In genomic region chr5:1105350-1106265, GRCh38 we compare ENCODE assay signal across 1 cellular context.
A peak's percentile ranks its signal among the peaks of the same experiment; 100 is the strongest.
TF ChIP-seq lines count a peak whose summit lies in the region.

No MANE protein-coding gene starts in this region.

TF ChIP-seq in K562, 482 proteins besides CTCF, POLR2A, EP300 and RAD21 (continued from another document and continues in another):
- TF ChIP-seq USF1 (CRISPR knock-in tag; IDR thresholded peaks at IDR 0.05): no peak
- peak; percentile 78 for TF ChIP-seq MTA2 (IDR thresholded peaks at IDR 0.05; ENCODE audit: low read depth)
- TF ChIP-seq RNF2 (IDR thresholded peaks at IDR 0.05): peak; percentile 67
- TF ChIP-seq HSF4 (CRISPR knock-in tag; IDR thresholded peaks at IDR 0.05; ENCODE audit: borderline replicate concordance): no peak
- TF ChIP-seq VEZF1 (CRISPR knock-in tag; IDR thresholded peaks at IDR 0.05): peak; percentile 71
- TF ChIP-seq ELF2 (CRISPR knock-in tag; IDR thresholded peaks at IDR 0.05): no peak
- no peak for TF ChIP-seq PATZ1 (CRISPR knock-in tag; IDR thresholded peaks at IDR 0.05; ENCODE audit: borderline replicate concordance)
- peak; percentile 95 for TF ChIP-seq TFAP4 (CRISPR knock-in tag; IDR thresholded peaks at IDR 0.05; ENCODE audit: borderline replicate concordance)
- no peak for TF ChIP-seq SREBF1 (IDR thresholded peaks at IDR 0.05; ENCODE audit: borderline replicate concordance, low read depth, low read length)
- TF ChIP-seq ATF1 (CRISPR knock-in tag; IDR thresholded peaks at IDR 0.05): no peak
- peak; percentile 72 for TF ChIP-seq ATF1 (tag; IDR thresholded peaks at IDR 0.05)
- TF ChIP-seq SPI1 (IDR thresholded peaks at IDR 0.05; ENCODE audit: borderline replicate concordance, low read depth, low read length): peak; percentile 78
- no peak for TF ChIP-seq ZNF444 (CRISPR knock-in tag; IDR thresholded peaks at IDR 0.05)
- no peak for TF ChIP-seq ARID3A (IDR thresholded peaks at IDR 0.05; ENCODE audit: borderline replicate concordance, low read depth, low read length)
- no peak for TF ChIP-seq ZFP30 (CRISPR knock-in tag; IDR thresholded peaks at IDR 0.05; ENCODE audit: borderline replicate concordance)
- TF ChIP-seq ZBTB8A (IDR thresholded peaks at IDR 0.05; ENCODE audit: partially characterized antibody): no peak
- no peak for TF ChIP-seq ZNF316 (IDR thresholded peaks at IDR 0.05)
- no peak for TF ChIP-seq NCOA2 (IDR thresholded peaks at IDR 0.05; ENCODE audit: partially characterized antibody in 2 of 2)
- peak; percentile 91; the same call in 1 of the 2 replicates for TF ChIP-seq LCOR (CRISPR knock-in tag; IDR thresholded peaks at IDR 0.05)
- TF ChIP-seq SRF (CRISPR knock-in tag; IDR thresholded peaks at IDR 0.05): peak in 1 of 2 experiments; percentile 21; a peak in 1 of 4 replicates
- TF ChIP-seq ZBTB49 (CRISPR knock-in tag; IDR thresholded peaks at IDR 0.05; ENCODE audit: borderline replicate concordance): no peak
- TF ChIP-seq MAZ (CRISPR knock-in tag; conservative IDR thresholded peaks at IDR 0.05 in 1 of 2, IDR thresholded peaks at IDR 0.05 in 1 of 2): peak; percentile 61 to 81; a peak in 2 of 4 replicates
- peak; percentile 96 for TF ChIP-seq TCF3 (CRISPR knock-in tag; IDR thresholded peaks at IDR 0.05)
- TF ChIP-seq SIN3A (IDR thresholded peaks at IDR 0.05; ENCODE audit: borderline replicate concordance in 2 of 2, control insufficient read depth in 1 of 2, low read depth in 2 of 2, low read length in 2 of 2): peak in 1 of 2 experiments; percentile 61; a peak in 1 of 4 replicates
- TF ChIP-seq ZNF143 (CRISPR knock-in tag; IDR thresholded peaks at IDR 0.05): no peak
- no peak for TF ChIP-seq PTTG1 (tag; IDR thresholded peaks at IDR 0.05; ENCODE audit: low read depth)
- no peak for TF ChIP-seq ZNF398 (CRISPR knock-in tag; IDR thresholded peaks at IDR 0.05)
- TF ChIP-seq CREB1 (IDR thresholded peaks at IDR 0.05): peak; percentile 46; the same call in 1 of the 2 replicates
- peak; percentile 62; the same call in 1 of the 2 replicates for TF ChIP-seq CREB1 (CRISPR knock-in tag; IDR thresholded peaks at IDR 0.05)
- peak; percentile 89; the same call in 1 of the 2 replicates for TF ChIP-seq HDAC2 (IDR thresholded peaks at IDR 0.05)
- TF ChIP-seq ARID4B (CRISPR knock-in tag; IDR thresholded peaks at IDR 0.05): peak; percentile 87
- TF ChIP-seq ZNF347 (CRISPR knock-in tag; IDR thresholded peaks at IDR 0.05; ENCODE audit: low read depth): no peak
- 0 out of 2 replicates have a peak, but pooled peaks have one; percentile 14 for TF ChIP-seq ZNF24 (IDR thresholded peaks at IDR 0.05)
- no peak for TF ChIP-seq ZHX1 (conservative IDR thresholded peaks at IDR 0.05; ENCODE audit: low read length)
- peak; percentile 82; the same call in 1 of the 2 replicates for TF ChIP-seq NCOR1 (IDR thresholded peaks at IDR 0.05)
- TF ChIP-seq HNRNPL (IDR thresholded peaks at IDR 0.05; ENCODE audit: low read depth, low read length): no peak
- TF ChIP-seq ELK3 (CRISPR knock-in tag; IDR thresholded peaks at IDR 0.05): no peak
- peak; percentile 30 to 31; a peak in 1 of 4 replicates for TF ChIP-seq NRF1 (conservative IDR thresholded peaks at IDR 0.05 in 1 of 2, IDR thresholded peaks at IDR 0.05 in 1 of 2)
- no peak for TF ChIP-seq ZNF174 (CRISPR knock-in tag; IDR thresholded peaks at IDR 0.05)
- peak; percentile 56; the same call in 1 of the 2 replicates for TF ChIP-seq ETV5 (CRISPR knock-in tag; IDR thresholded peaks at IDR 0.05; ENCODE audit: low read depth)
- TF ChIP-seq MCM7 (IDR thresholded peaks at IDR 0.05): no peak
